2 cellular contexts compared by ENCODE assay signal in the genomic region with DNA sequence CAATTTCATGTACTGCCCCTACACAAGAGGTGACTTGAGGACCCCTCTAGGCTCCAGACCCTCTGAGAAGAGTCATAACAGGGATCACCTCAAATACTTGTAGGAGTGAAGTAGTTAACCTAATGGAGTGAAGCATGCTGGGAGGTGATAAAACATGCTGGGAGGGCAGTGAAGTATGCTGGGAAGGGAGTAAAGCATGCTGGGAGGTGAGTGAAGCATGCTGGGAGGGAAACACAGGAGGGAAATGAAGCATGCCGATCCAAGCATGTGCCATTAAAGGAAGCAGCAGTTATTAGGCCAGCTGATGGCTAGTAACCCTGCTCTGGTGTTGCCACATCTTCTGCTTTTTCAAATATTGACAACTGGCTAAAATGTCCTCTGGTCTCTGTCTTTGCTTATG.
TF ChIP-seq lines count a peak whose summit lies in the region.

No MANE protein-coding gene starts in this region.

TF ChIP-seq in HEK293T, 16 proteins besides CTCF, POLR2A, EP300 and RAD21 (continued from another document):
- TF ChIP-seq CTBP1 (IDR thresholded peaks at IDR 0.05; ENCODE audit: borderline replicate concordance) (no peak), SUZ12 (IDR thresholded peaks at IDR 0.05) (no peak), FOXA1 (IDR thresholded peaks at IDR 0.05) (no peak)
TF ChIP-seq in HEK293T: peak in this region for 1.

TF ChIP-seq in H1, 55 proteins besides CTCF, POLR2A, EP300 and RAD21:
- TF ChIP-seq, protein P1, sequence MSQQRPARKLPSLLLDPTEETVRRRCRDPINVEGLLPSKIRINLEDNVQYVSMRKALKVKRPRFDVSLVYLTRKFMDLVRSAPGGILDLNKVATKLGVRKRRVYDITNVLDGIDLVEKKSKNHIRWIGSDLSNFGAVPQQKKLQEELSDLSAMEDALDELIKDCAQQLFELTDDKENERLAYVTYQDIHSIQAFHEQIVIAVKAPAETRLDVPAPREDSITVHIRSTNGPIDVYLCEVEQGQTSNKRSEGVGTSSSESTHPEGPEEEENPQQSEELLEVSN (IDR thresholded peaks at IDR 0.05) = peak; percentile 59
- TF ChIP-seq SP2 (IDR thresholded peaks at IDR 0.05; ENCODE audit: low read length) = no peak
- TF ChIP-seq, protein P2, sequence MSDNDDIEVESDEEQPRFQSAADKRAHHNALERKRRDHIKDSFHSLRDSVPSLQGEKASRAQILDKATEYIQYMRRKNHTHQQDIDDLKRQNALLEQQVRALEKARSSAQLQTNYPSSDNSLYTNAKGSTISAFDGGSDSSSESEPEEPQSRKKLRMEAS (IDR thresholded peaks at IDR 0.05) = peak; percentile 44; the same call in 1 of the 2 replicates
